7 cellular contexts compared by ENCODE assay signal in genomic region chr22:37677628-37677974, GRCh38. TPM values are rescaled to one million over a fixed set of nuclear protein-coding genes. Genes with fewer than 3 reads are reported as not detected.
DNase-seq lines count a peak whose midpoint lies in the region; ATAC-seq, FAIRE-seq and TF ChIP-seq lines count a peak whose summit lies in the region.
"Not testable (repeated sequence)": the region's sequence is repeated elsewhere in the genome, so short reads cannot be mapped to it uniquely, and the experiment has no call there.
"Had no signal": no experiment of that assay in that cellular context is flagged by ENCODE, and none has a peak within 500 bp of the region (broad histone marks: within the 10 kb centered on the region; RNA-seq: fewer than 3 reads in every experiment).

No MANE protein-coding gene starts in this region.

- not testable (repeated sequence) for H3K9me3 ChIP-seq in A549, colonic mucosa, prostate gland

- 85% methylated on average over 11 of the region's 11 CpGs for WGBS in A549 (ENCODE audit: missing lambda C conversion rate)
- 78% methylated on average over 11 of the region's 11 CpGs for WGBS in prostate gland

- H3K36me3 ChIP-seq in colonic mucosa, prostate gland: not testable (repeated sequence)

- FAIRE-seq in A549 (lab: Jason Lieb, UNC), result not testable (repeated sequence)

- H3K4me3 ChIP-seq in A549, result peak overlapping the region; percentile 64
- peak overlapping the region; percentile 41 for H3K4me3 ChIP-seq in colonic mucosa
- peak overlapping the region; percentile 38 to 49 for H3K4me3 ChIP-seq in prostate gland

- peak overlapping the region; percentile 100 for H3K4me2 ChIP-seq in A549

- peak overlapping the region; percentile 93 for H3K4me3 Mint-ChIP-seq in activated CD4-positive, alpha-beta T cell treated with anti-CD3 and anti-CD28 coated beads, Interleukin-2, amount 10 ng/mL, durations not matched to agents 7 days and 5 days
- peak overlapping the region; percentile 90 to 97 (median 93) for H3K4me3 Mint-ChIP-seq in immature natural killer cell

- TF ChIP-seq RAD21 in A549 (conservative IDR thresholded peaks at IDR 0.05 in 1 of 2, IDR thresholded peaks at IDR 0.05 in 1 of 2), result not testable (repeated sequence)

- TF ChIP-seq POLR2A in A549 (IDR thresholded peaks at IDR 0.05; ENCODE audit: low read length); prostate gland (IDR thresholded peaks at IDR 0.05): not testable (repeated sequence)

- peak overlapping the region; percentile 60 to 91 for H3K9ac ChIP-seq in colonic mucosa (ENCODE audit: low read depth in 2 of 2, low read length in 2 of 2)

- H3K27ac Mint-ChIP-seq in activated CD4-positive, alpha-beta T cell treated with anti-CD3 and anti-CD28 coated beads, Interleukin-2, amount 10 ng/mL, durations not matched to agents 7 days and 5 days, result peak overlapping the region; percentile 100
- H3K27ac Mint-ChIP-seq in immature natural killer cell, result peak overlapping the region; percentile 97 to 100 (median 99)

- intact Hi-C loops in colonic mucosa (cut with DNase I), result not testable (repeated sequence)
- intact Hi-C loops in prostate gland (cut with DNase I), result loop anchor here (5.0 kb wide), 1 partner anchor 35 kb away; no protein-coding TSS in a partner anchor

- H3K36me3 Mint-ChIP-seq in activated CD4-positive, alpha-beta T cell treated with anti-CD3 and anti-CD28 coated beads, Interleukin-2, amount 10 ng/mL, durations not matched to agents 7 days and 5 days (ENCODE audit: low read depth), result peaks cover 22% of the 10 kb centered on the region
- not testable (repeated sequence) for H3K36me3 Mint-ChIP-seq in immature natural killer cell

- TF ChIP-seq EP300 in A549 (IDR thresholded peaks at IDR 0.05), result not testable (repeated sequence)

- H3K9me3 Mint-ChIP-seq in activated CD4-positive, alpha-beta T cell treated with anti-CD3 and anti-CD28 coated beads, Interleukin-2, amount 10 ng/mL, durations not matched to agents 7 days and 5 days; immature natural killer cell: not testable (repeated sequence)

- H3K27me3 Mint-ChIP-seq in activated CD4-positive, alpha-beta T cell treated with anti-CD3 and anti-CD28 coated beads, Interleukin-2, amount 10 ng/mL, durations not matched to agents 7 days and 5 days; immature natural killer cell (ENCODE audit: low read depth in 3 of 3): not testable (repeated sequence)

- H3K27me3 ChIP-seq in colonic mucosa; prostate gland (replicated peaks; ENCODE audit: insufficient read depth): not testable (repeated sequence)

- H3K4me1 ChIP-seq in A549 (peaks cover 33% of the 10 kb centered on the region), colonic mucosa (peaks cover 35% of the 10 kb centered on the region), prostate gland (replicated peaks) (peaks cover 16% of the 10 kb centered on the region)

- H3K4me1 Mint-ChIP-seq in activated CD4-positive, alpha-beta T cell treated with anti-CD3 and anti-CD28 coated beads, Interleukin-2, amount 10 ng/mL, durations not matched to agents 7 days and 5 days, result peaks cover 66% of the 10 kb centered on the region
- H3K4me1 Mint-ChIP-seq in immature natural killer cell, result peaks cover 50 to 54% of the 10 kb centered on the region in 2 donors

- CTCF ChIA-PET in A549 (lab: Yijun Ruan, JAX), result interaction anchor here (2.0 to 15.2 kb wide), 2 partner anchors 8 to 34 kb away, joined by 5 to 152 read pairs; partner anchors contain the start of gene NOL12
- CTCF ChIA-PET in activated CD4-positive, alpha-beta T cell treated with anti-CD3 and anti-CD28 coated beads, Interleukin-2, amount 10 ng/mL, durations not matched to agents 7 days and 5 days (lab: Charles Lee), result interaction anchor here (0.9 to 15.4 kb wide), 3 partner anchors 19 to 71 kb away, joined by 3 to 143 read pairs (median 3); partner anchors contain the start of genes PDXP and SH3BP1

- peak overlapping the region; percentile 93 to 97 for H3K27ac ChIP-seq in A549
- H3K27ac ChIP-seq in colonic mucosa, result peak overlapping the region; percentile 96
- peak overlapping the region; percentile 85 to 91 for H3K27ac ChIP-seq in prostate gland

- TF ChIP-seq CTCF in A549 (IDR thresholded peaks at IDR 0.05); colonic mucosa (IDR thresholded peaks at IDR 0.05); prostate gland (IDR thresholded peaks at IDR 0.05): not testable (repeated sequence)

- POLR2A ChIA-PET in A549 (lab: Yijun Ruan, JAX), result interaction anchor here (0.6 kb wide), 1 partner anchor 8 kb away, joined by 4 read pairs; no protein-coding TSS in a partner anchor
- POLR2A ChIA-PET in activated CD4-positive, alpha-beta T cell treated with anti-CD3 and anti-CD28 coated beads, Interleukin-2, amount 10 ng/mL, durations not matched to agents 7 days and 5 days (lab: Charles Lee), result not testable (repeated sequence)

- ATAC-seq in A549, result not testable (repeated sequence)
- ATAC-seq in HG03108 (IDR thresholded peaks at IDR 0.05; ENCODE audit: unreplicated experiment), result peak; percentile 2

- DNase-seq in A549 (ENCODE audit: low read depth in 1 of 2, low spot score in 1 of 2); activated CD4-positive, alpha-beta T cell treated with anti-CD3 and anti-CD28 coated beads, Interleukin-2, amount 10 ng/mL, durations not matched to agents 7 days and 5 days; colonic mucosa; immature natural killer cell; prostate gland (ENCODE audit: low spot score): not testable (repeated sequence)

RNA-seq across cellular contexts. Expression of gene LGALS1, which starts 2.2 kb away (rescaled TPM):
- polyA plus RNA-seq in A549 (2011; rRNA removed) (584 and 723 TPM in 2 replicates), A549 (2017; fragmentation: RNase III; extraction: RNeasy Plus Mini Kit Qiagen cat#74134 plus additional on column Dnase treatment) (1,477 to 1,633 TPM (median 1,616 TPM) in 3 replicates), immature natural killer cell (100 to 1,000 TPM; 416 to 572 (median 473) TPM)
- 3,234 and 3,497 TPM in 2 replicates for polyA plus RNA-seq in A549 (2012; cell fraction: cytosol; rRNA removed)
- 2,197 and 2,541 TPM in 2 replicates for polyA plus RNA-seq in A549 (2012; cell fraction: nucleus; rRNA removed)
- polyA minus RNA-seq in A549 (2011; rRNA and poly(A)+ RNA removed), result 417 and 457 TPM in 2 replicates
- 1,000 to 10,000 TPM; 1,140 to 1,273 TPM for total RNA-seq in activated CD4-positive, alpha-beta T cell treated with anti-CD3 and anti-CD28 coated beads, Interleukin-2, amount 10 ng/mL, durations not matched to agents 7 days and 5 days
- total RNA-seq in colonic mucosa (100 to 1,000 TPM in 1 of 2 donors, 10 to 100 TPM in 1; 83.3 to 222 TPM), prostate gland (1,000 to 10,000 TPM in 1 of 2 donors, 100 to 1,000 TPM in 1; 365 to 1,063 TPM)

RNA-seq across cellular contexts. Expression of gene NOL12, which starts 8.5 kb away (rescaled TPM):
- polyA plus RNA-seq in A549 (2011; rRNA removed), result 13.6 and 23.0 TPM in 2 replicates
- 44.5 and 48.9 TPM in 2 replicates for polyA plus RNA-seq in A549 (2012; cell fraction: cytosol; rRNA removed)
- polyA plus RNA-seq in A549 (2012; cell fraction: nucleus; rRNA removed), result 37.3 and 38.8 TPM in 2 replicates
- polyA plus RNA-seq in A549 (2017; fragmentation: RNase III; extraction: RNeasy Plus Mini Kit Qiagen cat#74134 plus additional on column Dnase treatment), result 34.5 to 39.3 TPM (median 37.3 TPM) in 3 replicates
- 8.0 and 10.8 TPM in 2 replicates for polyA minus RNA-seq in A549 (2011; rRNA and poly(A)+ RNA removed)
- total RNA-seq in activated CD4-positive, alpha-beta T cell treated with anti-CD3 and anti-CD28 coated beads, Interleukin-2, amount 10 ng/mL, durations not matched to agents 7 days and 5 days, result 10 to 100 TPM; 57.3 to 57.7 TPM
- total RNA-seq in colonic mucosa, result 10 to 100 TPM; 25.2 to 48.4 TPM
- 10 to 100 TPM; 34.6 to 59.3 (median 42.3) TPM for polyA plus RNA-seq in immature natural killer cell
- total RNA-seq in prostate gland, result 10 to 100 TPM; 39.6 to 49.0 TPM

RNA-seq across cellular contexts. Expression of gene PDXP, which starts 19.1 kb away (rescaled TPM):
- polyA plus RNA-seq in A549 (2011; rRNA removed) (13.1 and 17.9 TPM in 2 replicates), A549 (2017; fragmentation: RNase III; extraction: RNeasy Plus Mini Kit Qiagen cat#74134 plus additional on column Dnase treatment) (10.5 to 11.5 TPM (median 10.8 TPM) in 3 replicates), immature natural killer cell (10 to 100 TPM in 1 of 3 donors, 1 to 10 TPM in 2; 2.2 to 13.2 (median 7.7) TPM)
- 20.5 and 28.6 TPM in 2 replicates for polyA plus RNA-seq in A549 (2012; cell fraction: cytosol; rRNA removed)
- polyA plus RNA-seq in A549 (2012; cell fraction: nucleus; rRNA removed), result 15.8 and 19.3 TPM in 2 replicates
- polyA minus RNA-seq in A549 (2011; rRNA and poly(A)+ RNA removed), result 9.3 and 12.4 TPM in 2 replicates
- total RNA-seq in activated CD4-positive, alpha-beta T cell treated with anti-CD3 and anti-CD28 coated beads, Interleukin-2, amount 10 ng/mL, durations not matched to agents 7 days and 5 days, result 10 to 100 TPM; 21.5 to 21.8 TPM
- total RNA-seq in colonic mucosa (10 to 100 TPM; 24.5 to 34.0 TPM), prostate gland (10 to 100 TPM; 12.9 to 87.8 TPM)

RNA-seq across cellular contexts. Expression of gene TRIOBP, which starts 19.2 kb away (rescaled TPM):
- 15.7 and 32.6 TPM in 2 replicates for polyA plus RNA-seq in A549 (2011; rRNA removed)
- polyA plus RNA-seq in A549 (2012; cell fraction: cytosol; rRNA removed), result 28.2 and 37.4 TPM in 2 replicates
- 37.0 and 39.3 TPM in 2 replicates for polyA plus RNA-seq in A549 (2012; cell fraction: nucleus; rRNA removed)
- polyA plus RNA-seq in A549 (2017; fragmentation: RNase III; extraction: RNeasy Plus Mini Kit Qiagen cat#74134 plus additional on column Dnase treatment), result 25.5 to 29.5 TPM (median 26.0 TPM) in 3 replicates
- polyA minus RNA-seq in A549 (2011; rRNA and poly(A)+ RNA removed), result 44.4 and 50.0 TPM in 2 replicates
- 10 to 100 TPM; 44.1 to 53.5 TPM for total RNA-seq in activated CD4-positive, alpha-beta T cell treated with anti-CD3 and anti-CD28 coated beads, Interleukin-2, amount 10 ng/mL, durations not matched to agents 7 days and 5 days
- total RNA-seq in colonic mucosa, result 10 to 100 TPM; 69.5 to 75.7 TPM
- 10 to 100 TPM; 15.0 to 22.4 (median 20.8) TPM for polyA plus RNA-seq in immature natural killer cell
- 100 to 1,000 TPM; 114 to 115 TPM for total RNA-seq in prostate gland

RNA-seq across cellular contexts. Expression of gene SH3BP1, which starts 38.1 kb away (rescaled TPM):
- polyA plus RNA-seq in A549 (2011; rRNA removed), result 1.6 and 1.8 TPM in 2 replicates
- 3.3 and 3.4 TPM in 2 replicates for polyA plus RNA-seq in A549 (2012; cell fraction: cytosol; rRNA removed)
- polyA plus RNA-seq in A549 (2012; cell fraction: nucleus; rRNA removed), result 8.7 and 9.6 TPM in 2 replicates
- polyA plus RNA-seq in A549 (2017; fragmentation: RNase III; extraction: RNeasy Plus Mini Kit Qiagen cat#74134 plus additional on column Dnase treatment), result 1.6 to 2.8 TPM (median 2.7 TPM) in 3 replicates
- 1.6 and 2.2 TPM in 2 replicates for polyA minus RNA-seq in A549 (2011; rRNA and poly(A)+ RNA removed)
- total RNA-seq in activated CD4-positive, alpha-beta T cell treated with anti-CD3 and anti-CD28 coated beads, Interleukin-2, amount 10 ng/mL, durations not matched to agents 7 days and 5 days, result 100 to 1,000 TPM; 184 to 187 TPM
- 100 to 1,000 TPM in 1 of 2 donors, 10 to 100 TPM in 1; 91.8 to 125 TPM for total RNA-seq in colonic mucosa
- polyA plus RNA-seq in immature natural killer cell, result 10 to 100 TPM; 12.6 to 41.2 (median 21.2) TPM
- total RNA-seq in prostate gland, result 10 to 100 TPM; 10.9 to 12.0 TPM
- total RNA-seq: A172 had no signal
